10 cellular contexts compared by ENCODE assay signal in the genomic region with DNA sequence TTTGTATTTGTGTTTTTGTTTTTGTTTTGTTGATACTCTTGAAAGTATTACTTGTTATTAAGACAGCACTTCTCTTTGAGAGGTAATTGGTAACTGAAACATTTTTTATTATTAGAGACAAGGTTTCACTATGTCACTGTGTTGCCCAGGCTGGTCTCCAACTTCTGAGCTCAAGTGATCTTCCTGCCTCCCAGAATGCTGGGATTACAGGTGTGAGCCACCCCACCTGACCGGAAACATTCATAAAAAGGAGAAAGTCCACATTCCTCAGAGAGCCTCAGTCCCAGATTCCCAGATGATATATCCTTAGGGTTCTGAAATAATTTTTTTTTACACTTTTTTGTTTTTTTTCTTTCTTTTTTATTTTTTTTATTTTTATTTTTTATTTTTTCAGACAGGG.
DNase-seq lines count a peak whose midpoint lies in the region; TF ChIP-seq lines count a peak whose summit lies in the region.
"Had no signal": no experiment of that assay in that cellular context is flagged by ENCODE, and none has a peak within 500 bp of the region (broad histone marks: within the 10 kb centered on the region; RNA-seq: fewer than 3 reads in every experiment).

No MANE protein-coding gene starts in this region.

- no peaks in the 10 kb centered on the region for H3K36me3 ChIP-seq in SU-DHL-6 (ENCODE audit: low read length)
- H3K36me3 ChIP-seq: suprapubic skin had no signal

- H3K9ac ChIP-seq in SU-DHL-6 (ENCODE audit: low read length): no peak overlapping the region

- peaks cover 60% of the 10 kb centered on the region for H3K79me2 ChIP-seq in SU-DHL-6 (ENCODE audit: insufficient read depth, low read length)

- H4K20me1 ChIP-seq in SU-DHL-6 (ENCODE audit: low read depth, low read length): no peaks in the 10 kb centered on the region

- H3K4me2 ChIP-seq in SU-DHL-6 (ENCODE audit: low read depth, low read length, poor library complexity, severe bottlenecking): peak overlapping the region; percentile 19

- no peaks in the 10 kb centered on the region for H3K9me3 Mint-ChIP-seq in T-helper 2 cell treated with Interferon-gamma antibody and Interleukin-4, amounts not matched to agents 5 μg/mL and 100 μg/mL, for 36 hours
- H3K9me3 Mint-ChIP-seq in nephron: no peaks in the 10 kb centered on the region

- H3K27me3 Mint-ChIP-seq in T-helper 2 cell treated with Interferon-gamma antibody and Interleukin-4, amounts not matched to agents 5 μg/mL and 100 μg/mL, for 36 hours (ENCODE audit: low read depth): no peaks in the 10 kb centered on the region
- no peaks in the 10 kb centered on the region for H3K27me3 Mint-ChIP-seq in nephron (ENCODE audit: low read depth)

- H3K4me1 Mint-ChIP-seq in T-helper 2 cell treated with Interferon-gamma antibody and Interleukin-4, amounts not matched to agents 5 μg/mL and 100 μg/mL, for 36 hours (ENCODE audit: low read depth): peaks cover 34% of the 10 kb centered on the region
- H3K4me1 Mint-ChIP-seq in nephron: peaks cover 23% of the 10 kb centered on the region

- no peak overlapping the region for H3K4me3 ChIP-seq in SU-DHL-6 (ENCODE audit: insufficient read depth, low read length, poor library complexity, severe bottlenecking)

- peak overlapping the region; percentile 42 for H3K4me3 Mint-ChIP-seq in T-helper 2 cell treated with Interferon-gamma antibody and Interleukin-4, amounts not matched to agents 5 μg/mL and 100 μg/mL, for 36 hours
- peak overlapping the region; percentile 67 to 83 (median 80) for H3K4me3 Mint-ChIP-seq in nephron

- H3K36me3 Mint-ChIP-seq in T-helper 2 cell treated with Interferon-gamma antibody and Interleukin-4, amounts not matched to agents 5 μg/mL and 100 μg/mL, for 36 hours (ENCODE audit: low read depth): peaks cover 6% of the 10 kb centered on the region
- H3K36me3 Mint-ChIP-seq in nephron (ENCODE audit: low read depth): no peaks in the 10 kb centered on the region

- TF ChIP-seq CTCF in SU-DHL-6 (IDR thresholded peaks at IDR 0.05; ENCODE audit: insufficient read depth, low read length, poor library complexity, severe bottlenecking) (no peak), nephron (IDR thresholded peaks at IDR 0.05; ENCODE audit: unreplicated experiment in 3 of 3) (no peak)

- H3F3A ChIP-seq in SU-DHL-6 (ENCODE audit: insufficient read depth): peaks cover 16% of the 10 kb centered on the region

- no peaks in the 10 kb centered on the region for H3K9me2 ChIP-seq in SU-DHL-6 (replicated peaks; ENCODE audit: insufficient read depth, low read length)

- H3K9me3 ChIP-seq in SU-DHL-6 (ENCODE audit: insufficient read depth, low read length): no peaks in the 10 kb centered on the region
- H3K9me3 ChIP-seq: suprapubic skin had no signal

- H3K27ac Mint-ChIP-seq in T-helper 2 cell treated with Interferon-gamma antibody and Interleukin-4, amounts not matched to agents 5 μg/mL and 100 μg/mL, for 36 hours: peak overlapping the region; percentile 55
- peak overlapping the region in 1 of 3 experiments; percentile 72 for H3K27ac Mint-ChIP-seq in nephron

- H3K27ac ChIP-seq in SU-DHL-6 (ENCODE audit: low read depth, low read length): no peak overlapping the region; the same call in 1 of the 2 replicates
- H3K27ac ChIP-seq: suprapubic skin had no signal

- no peak for DNase-seq in T-helper 2 cell treated with Interferon-gamma antibody and Interleukin-4, amounts not matched to agents 5 μg/mL and 100 μg/mL, for 36 hours (ENCODE audit: low spot score)
- DNase-seq in T-helper 2 cell (no peak), NCI-H446 (lab: John Stamatoyannopoulos, UW) (no peak), germinal center (ENCODE audit: low spot score) (no peak)
- DNase-seq: 8988T; activated naive CD4-positive, alpha-beta T cell; stimulated activated CD4-positive, alpha-beta T cell treated with anti-CD3 and anti-CD28 coated beads, Interleukin-4, amount 100 ng/mL, for 4 hours had no signal

- no peak overlapping the region for H2AFZ ChIP-seq in SU-DHL-6 (ENCODE audit: low read depth, low read length, severe bottlenecking)

- H3K27me3 ChIP-seq in SU-DHL-6 (ENCODE audit: low read length): no peaks in the 10 kb centered on the region
- H3K27me3 ChIP-seq: suprapubic skin had no signal
